10 cellular contexts compared by ENCODE assay signal in genomic region chr11:3007404-3008010, GRCh38.
"Had no signal": no experiment of that assay in that cellular context is flagged by ENCODE, and none has a peak within 500 bp of the region (broad histone marks: within the 10 kb centered on the region; RNA-seq: fewer than 3 reads in every experiment).

No MANE protein-coding gene starts in this region.

- ATAC-seq: stimulated activated naive B cell treated with anti-CD40 and anti-IgM and Interleukin-4, amounts not matched to agents 10 μg/mL and 1 μg/mL and 100 μg/mL, for 72 hours had no signal

- H3K4me3 ChIP-seq: right atrium auricular region, suprapubic skin had no signal

- H3K9me3 Mint-ChIP-seq: dendritic cell treated with granulocyte-macrophage colony-stimulating factor and Interleukin-4, amounts not matched to agents 40 ng/mL and 50 ng/mL, for 4 days; stimulated activated naive B cell treated with anti-CD40 and anti-IgM and Interleukin-4, amounts not matched to agents 10 μg/mL and 1 μg/mL and 100 μg/mL, for 72 hours had no signal

- H3K27me3 ChIP-seq: right atrium auricular region, suprapubic skin, upper lobe of left lung had no signal

- H3K9me3 ChIP-seq: right atrium auricular region, suprapubic skin, upper lobe of left lung had no signal

- H3K4me3 Mint-ChIP-seq: activated CD4-positive, alpha-beta T cell treated with anti-CD3 and anti-CD28 coated beads for 36 hours; dendritic cell treated with granulocyte-macrophage colony-stimulating factor and Interleukin-4, amounts not matched to agents 40 ng/mL and 50 ng/mL, for 4 days; stimulated activated naive B cell treated with anti-CD40 and anti-IgM and Interleukin-4, amounts not matched to agents 10 μg/mL and 1 μg/mL and 100 μg/mL, for 72 hours had no signal

- H3K27ac Mint-ChIP-seq: activated CD4-positive, alpha-beta T cell treated with anti-CD3 and anti-CD28 coated beads for 36 hours; dendritic cell treated with granulocyte-macrophage colony-stimulating factor and Interleukin-4, amounts not matched to agents 40 ng/mL and 50 ng/mL, for 4 days; stimulated activated naive B cell treated with anti-CD40 and anti-IgM and Interleukin-4, amounts not matched to agents 10 μg/mL and 1 μg/mL and 100 μg/mL, for 72 hours had no signal

- H3K27ac ChIP-seq: right atrium auricular region, suprapubic skin had no signal

- H3K4me1 ChIP-seq: right atrium auricular region had no signal

- H3K27me3 Mint-ChIP-seq: activated CD4-positive, alpha-beta T cell treated with anti-CD3 and anti-CD28 coated beads for 36 hours; dendritic cell treated with granulocyte-macrophage colony-stimulating factor and Interleukin-4, amounts not matched to agents 40 ng/mL and 50 ng/mL, for 4 days; stimulated activated naive B cell treated with anti-CD40 and anti-IgM and Interleukin-4, amounts not matched to agents 10 μg/mL and 1 μg/mL and 100 μg/mL, for 72 hours had no signal

- DNase-seq: activated CD4-positive, alpha-beta T cell treated with anti-CD3 and anti-CD28 coated beads for 36 hours; activated gamma-delta T cell; hippocampal formation; SHP77; stimulated activated naive B cell treated with anti-CD40 and anti-IgM and Interleukin-4, amounts not matched to agents 10 μg/mL and 1 μg/mL and 100 μg/mL, for 72 hours; T-helper 9 cell had no signal
